ENCODE assay signal across 28 cellular contexts in genomic region chr2:70566906-70567305, GRCh38. TPM values are rescaled to one million over a fixed set of nuclear protein-coding genes. Genes with fewer than 3 reads are reported as not detected.
A peak's percentile ranks its signal among the peaks of the same experiment; 100 is the strongest.
DNase-seq lines count a peak whose midpoint lies in the region; ATAC-seq, FAIRE-seq and TF ChIP-seq lines count a peak whose summit lies in the region.
"Had no signal": no experiment of that assay in that cellular context is flagged by ENCODE, and none has a peak within 500 bp of the region (broad histone marks: within the 10 kb centered on the region; RNA-seq: fewer than 3 reads in every experiment).

No MANE protein-coding gene starts in this region.

- H3K56ac ChIP-seq in mesendoderm (ENCODE audit: low read length), result no peak overlapping the region

- in situ Hi-C loops in HepG2 (cut with HindIII; ENCODE audit: extremely low pct_ligation_motif_present, low pct_unique_long_range_greater_than_20kb), result no loop called here

- no peak overlapping the region for H3K4me2 ChIP-seq in HepG2 (ENCODE audit: low read depth, low read length)
- H3K4me2 ChIP-seq in mesendoderm (ENCODE audit: low read length), result no peak overlapping the region

- intact Hi-C loops in HepG2 (cut with micrococcal nuclease; ENCODE audit: unreplicated experiment), result no loop called here
- intact Hi-C loops in right lobe of liver (cut with DNase I), result no loop called here
- intact Hi-C loops in spleen (cut with DNase I; ENCODE audit: low total_unique reads), result no loop called here
- intact Hi-C loops in upper lobe of right lung (cut with DNase I), result no loop called here

- POLR2A ChIA-PET in HepG2 (lab: Yijun Ruan, JAX), result no interaction called here

- no peak overlapping the region for H3K9ac ChIP-seq in HepG2 (ENCODE audit: insufficient read depth, low read depth, low read length)
- H3K9ac ChIP-seq in mesendoderm (ENCODE audit: low read length), result no peak overlapping the region

- no peak overlapping the region for H4K8ac ChIP-seq in mesendoderm (ENCODE audit: low read depth, low read length)

- FAIRE-seq in HepG2 (lab: Jason Lieb, UNC), result no peak
- FAIRE-seq: GM12891, H1 had no signal

- H3K9me3 ChIP-seq in HepG2 (ENCODE audit: low read length), result no peaks in the 10 kb centered on the region
- H3K9me3 ChIP-seq in right lobe of liver, result no peaks in the 10 kb centered on the region
- H3K9me3 ChIP-seq in spleen, result no peaks in the 10 kb centered on the region
- no peaks in the 10 kb centered on the region for H3K9me3 ChIP-seq in upper lobe of right lung
- H3K9me3 ChIP-seq: Peyer's patch had no signal

- no peak for TF ChIP-seq CTCF in HepG2 (CRISPR knock-in tag; IDR thresholded peaks at IDR 0.05)
- TF ChIP-seq CTCF in right lobe of liver (IDR thresholded peaks at IDR 0.05), result no peak
- TF ChIP-seq CTCF in spleen (IDR thresholded peaks at IDR 0.05 in 8 of 11, conservative IDR thresholded peaks at IDR 0.05 in 3 of 11), result no peak
- TF ChIP-seq CTCF in upper lobe of right lung (IDR thresholded peaks at IDR 0.05), result no peak

- no peak overlapping the region for H2BK120ac ChIP-seq in mesendoderm (ENCODE audit: low read depth, low read length)

- H3K4me1 ChIP-seq in HepG2 (ENCODE audit: insufficient read depth, low read length) (peaks cover 64% of the 10 kb centered on the region), right lobe of liver (no peaks in the 10 kb centered on the region), mesendoderm (ENCODE audit: control insufficient read depth, low read depth, low read length) (no peaks in the 10 kb centered on the region), spleen (no peaks in the 10 kb centered on the region), upper lobe of right lung (no peaks in the 10 kb centered on the region)
- H3K4me1 ChIP-seq: Peyer's patch had no signal

- no TSS peak for BruUV-seq in HepG2 (replicated peaks; lab: Mats Ljungman, UMichigan)

- ATAC-seq in HepG2, result no peak
- ATAC-seq in right lobe of liver, result no peak
- no peak for ATAC-seq in SK-N-SH treated with all-trans-retinoic acid at 6 μM for 48 hours
- ATAC-seq in upper lobe of right lung, result no peak
- ATAC-seq: HCT116 had no signal

- H3K27ac ChIP-seq in HepG2 (ENCODE audit: extremely low read length, insufficient read depth, low read length) (peak overlapping the region; percentile 7), right lobe of liver (no peak overlapping the region), cingulate gyrus (ENCODE audit: low read depth, low read length) (peak overlapping the region; percentile 99), mesendoderm (ENCODE audit: low read depth, low read length) (no peak overlapping the region), spleen (no peak overlapping the region), upper lobe of right lung (no peak overlapping the region)
- H3K27ac ChIP-seq: Peyer's patch had no signal

- H4K20me1 ChIP-seq in HepG2 (ENCODE audit: insufficient read depth, low read length), result no peaks in the 10 kb centered on the region

- TF ChIP-seq EP300 in HepG2 (IDR thresholded peaks at IDR 0.05; ENCODE audit: low read depth in 2 of 2, low read length in 2 of 2) (no peak), HepG2 (CRISPR knock-in tag; IDR thresholded peaks at IDR 0.05; ENCODE audit: borderline replicate concordance) (no peak)

- H3K36me3 ChIP-seq in HepG2 (replicated peaks in 1 of 2; ENCODE audit: control insufficient read depth in 1 of 2, insufficient read depth in 2 of 2, low read length in 2 of 2), result no peaks in the 10 kb centered on the region
- H3K36me3 ChIP-seq in right lobe of liver, result no peaks in the 10 kb centered on the region
- H3K36me3 ChIP-seq in mesendoderm (ENCODE audit: control insufficient read depth, insufficient read depth, low read length), result no peaks in the 10 kb centered on the region
- H3K36me3 ChIP-seq in spleen, result no peaks in the 10 kb centered on the region
- no peaks in the 10 kb centered on the region for H3K36me3 ChIP-seq in upper lobe of right lung
- H3K36me3 ChIP-seq: Peyer's patch had no signal

- no peak overlapping the region for H3K18ac ChIP-seq in mesendoderm (ENCODE audit: low read length)

- H3K79me1 ChIP-seq in mesendoderm (ENCODE audit: low read length), result no peaks in the 10 kb centered on the region

- TF ChIP-seq POLR2A in HepG2 (IDR thresholded peaks at IDR 0.05; ENCODE audit: insufficient read depth in 1 of 2, low read depth in 2 of 2, low read length in 2 of 2) (no peak), right lobe of liver (IDR thresholded peaks at IDR 0.05) (no peak), spleen (IDR thresholded peaks at IDR 0.05) (no peak)

- TF ChIP-seq RAD21 in HepG2 (CRISPR knock-in tag; IDR thresholded peaks at IDR 0.05), result no peak

- no peak overlapping the region for H3K23ac ChIP-seq in mesendoderm (ENCODE audit: low read length)

- no peak overlapping the region for H3K4ac ChIP-seq in mesendoderm (ENCODE audit: low read depth, low read length)

- DNase-seq in HepG2 (ENCODE audit: low spot score) (no peak), right lobe of liver (no peak), mesendoderm (peak; percentile 40), spleen (no peak), upper lobe of right lung (no peak)
- DNase-seq: 8988T, ACHN, Calu3, DMS79 treated with DMSO at 0.1 percent for 48 hours, GF-D8, IMR-90, KG1, NCI-H1092 treated with DMSO at 0.1 percent for 48 hours, NCI-H1436, NCI-H187, NCI-H2081 treated with DMSO at 0.1 percent for 48 hours, NCI-H2171, NCI-H226, NCI-H510A, NCI-H69, OCI-M1, Peyer's patch, SHP77 treated with DMSO at 0.1 percent for 48 hours had no signal

- H3K4me3 ChIP-seq in HepG2 (replicated peaks in 1 of 3; ENCODE audit: insufficient read depth in 1 of 3, low read depth in 2 of 3, low read length in 3 of 3) (no peak overlapping the region), right lobe of liver (no peak overlapping the region), mesendoderm (ENCODE audit: low read length) (no peak overlapping the region), spleen (no peak overlapping the region), upper lobe of right lung (no peak overlapping the region)
- H3K4me3 ChIP-seq: Peyer's patch had no signal

- H4K5ac ChIP-seq in mesendoderm (ENCODE audit: low read length), result no peak overlapping the region

- CTCF ChIA-PET in HepG2 (lab: Yijun Ruan, JAX; ENCODE audit: low intra/inter-chr PET ratio, low total read pairs), result no interaction called here

- no peak overlapping the region for H2AK5ac ChIP-seq in mesendoderm (ENCODE audit: low read length)

- H3K79me2 ChIP-seq in HepG2 (ENCODE audit: insufficient read depth, low read length), result no peaks in the 10 kb centered on the region
- no peaks in the 10 kb centered on the region for H3K79me2 ChIP-seq in mesendoderm (ENCODE audit: control insufficient read depth, insufficient read depth, low read length)

- H2BK15ac ChIP-seq in mesendoderm (replicated peaks; ENCODE audit: low read depth), result no peak overlapping the region

- no peak overlapping the region for H2AFZ ChIP-seq in HepG2 (ENCODE audit: low read length)

- H3K27me3 ChIP-seq in HepG2 (ENCODE audit: control insufficient read depth in 1 of 2, insufficient read depth in 2 of 2, low read length in 2 of 2), result no peaks in the 10 kb centered on the region
- no peaks in the 10 kb centered on the region for H3K27me3 ChIP-seq in right lobe of liver
- no peaks in the 10 kb centered on the region for H3K27me3 ChIP-seq in mesendoderm (ENCODE audit: insufficient read depth, low read length, poor library complexity)
- H3K27me3 ChIP-seq in spleen (replicated peaks in 1 of 7), result peaks cover 0 to 18% (median 0%) of the 10 kb centered on the region in 7 donors
- no peaks in the 10 kb centered on the region for H3K27me3 ChIP-seq in upper lobe of right lung
- H3K27me3 ChIP-seq: Peyer's patch had no signal

- H2BK5ac ChIP-seq in mesendoderm (ENCODE audit: low read length), result no peak overlapping the region

- WGBS in HepG2 (ENCODE audit: low lambda C conversion rate), result 98% methylated on average over 2 of the region's 2 CpGs
- 39% methylated on average over 2 of the region's 2 CpGs for WGBS in right lobe of liver (ENCODE audit: insufficient coverage, low coverage, low lambda C conversion rate, missing lambda C conversion rate)
- WGBS in mesendoderm (ENCODE audit: extremely low coverage, insufficient coverage, low lambda C conversion rate), result no CpG with 5 or more reads among the region's 2 CpGs
- 71 to 90% (median 81%) methylated on average over 2 of the region's 2 CpGs for WGBS in spleen, 5 donors

TF ChIP-seq in HepG2, 621 proteins besides CTCF, POLR2A, EP300 and RAD21 (continues in another document):
- TF ChIP-seq FOXM1 (CRISPR knock-in tag; IDR thresholded peaks at IDR 0.05) (no peak), SUZ12 (IDR thresholded peaks at IDR 0.05; ENCODE audit: low read depth, low read length) (no peak)

TF ChIP-seq in SK-N-SH treated with all-trans-retinoic acid at 6 μM for 48 hours, 23 proteins besides CTCF, POLR2A, EP300 and RAD21 (continues in another document):
- TF ChIP-seq ESRRG (CRISPR knock-in tag; IDR thresholded peaks at IDR 0.05) (no peak), BACH2 (CRISPR knock-in tag; IDR thresholded peaks at IDR 0.05; ENCODE audit: borderline replicate concordance) (no peak), OSR1 (CRISPR knock-in tag; IDR thresholded peaks at IDR 0.05) (no peak)

RNA-seq across cellular contexts. Expression of gene TGFA, which starts 13.3 kb away (rescaled TPM):
- total RNA-seq in HepG2 (2016; rRNA removed; fragmentation: Illumina TruSeq; extraction: Trizol), result 12.5 and 15.3 TPM in 2 replicates
- 1.3 and 1.5 TPM in 2 replicates for total RNA-seq in HepG2 (2016; cell fraction: cytosol; rRNA removed; fragmentation: Illumina TruSeq; extraction: Trizol; ENCODE audit: low read depth)
- total RNA-seq in HepG2 (2016; cell fraction: insoluble cytoplasmic fraction; rRNA removed; fragmentation: Illumina TruSeq; extraction: Trizol), result 11.9 and 15.9 TPM in 2 replicates
- 7.3 and 8.5 TPM in 2 replicates for total RNA-seq in HepG2 (2016; cell fraction: membrane; rRNA removed; fragmentation: Illumina TruSeq; extraction: Trizol)
- total RNA-seq in HepG2 (2016; cell fraction: nucleus; rRNA removed; fragmentation: Illumina TruSeq; extraction: Trizol), result 17.0 and 19.4 TPM in 2 replicates
- 6.7 and 7.8 TPM in 2 replicates for polyA plus RNA-seq in HepG2 (2011; rRNA removed)
- 7.9 and 10.8 TPM in 2 replicates for polyA plus RNA-seq in HepG2 (2011; cell fraction: cytosol; rRNA removed)
- 9.1 and 10.7 TPM in 2 replicates for polyA plus RNA-seq in HepG2 (2011; cell fraction: nucleus; rRNA removed)
- 12.3 and 20.7 TPM in 2 replicates for polyA plus RNA-seq in HepG2 (2012)
- 1.3 and 1.4 TPM in 2 replicates for polyA plus RNA-seq in HepG2 (2016; cell fraction: cytosol; fragmentation: Illumina TruSeq; extraction: Trizol; ENCODE audit: low read depth)
- 9.8 and 11.3 TPM in 2 replicates for polyA plus RNA-seq in HepG2 (2016; cell fraction: insoluble cytoplasmic fraction; fragmentation: Illumina TruSeq; extraction: Trizol; ENCODE audit: low read depth)
- 4.6 and 4.7 TPM in 2 replicates for polyA plus RNA-seq in HepG2 (2016; cell fraction: membrane; fragmentation: Illumina TruSeq; extraction: Trizol; ENCODE audit: low read depth)
- polyA plus RNA-seq in HepG2 (2016; cell fraction: nucleus; fragmentation: Illumina TruSeq; extraction: Trizol; ENCODE audit: insufficient read depth, low read depth), result 19.9 and 20.7 TPM in 2 replicates
- 9.7 and 45.0 TPM in 2 replicates for polyA minus RNA-seq in HepG2 (2011; rRNA and poly(A)+ RNA removed; ENCODE audit: low replicate concordance)
- polyA minus RNA-seq in HepG2 (2011; cell fraction: cytosol; rRNA and poly(A)+ RNA removed), result 14.3 and 16.0 TPM in 2 replicates
- polyA minus RNA-seq in HepG2 (2011; cell fraction: nucleus; rRNA and poly(A)+ RNA removed), result 11.7 and 14.8 TPM in 2 replicates
- 1 to 10 TPM; 2.1 to 5.1 (median 4.4) TPM for total RNA-seq in right lobe of liver
- 3.0 TPM for polyA plus RNA-seq in mesendoderm (2013, experiment 1 of 2)
- polyA plus RNA-seq in mesendoderm (2013, experiment 2 of 2), result 2.8 TPM
- 10 to 100 TPM in 6 of 7 donors, 1 to 10 TPM in 1; 6.8 to 27.5 (median 18.2) TPM for total RNA-seq in spleen
- polyA plus RNA-seq in spleen, result 1 to 10 TPM; 1.3 to 2.8 (median 2.0) TPM
- 9.1 TPM for total RNA-seq in upper lobe of right lung
- total RNA-seq: IMR-90 had no signal
- polyA plus RNA-seq: IMR-90 had no signal

Comparison
In these comparisons a context has a peak if more than half of its experiments do, and no peak if none do; other contexts are left out.
1. H3K27ac ChIP-seq: peak in HepG2 (single experiment) and cingulate gyrus (single experiment); none in right lobe of liver (0 of 3), mesendoderm (single experiment), spleen (0 of 8) and upper lobe of right lung (single experiment).